19 cellular contexts compared by ENCODE assay signal in the genomic region with DNA sequence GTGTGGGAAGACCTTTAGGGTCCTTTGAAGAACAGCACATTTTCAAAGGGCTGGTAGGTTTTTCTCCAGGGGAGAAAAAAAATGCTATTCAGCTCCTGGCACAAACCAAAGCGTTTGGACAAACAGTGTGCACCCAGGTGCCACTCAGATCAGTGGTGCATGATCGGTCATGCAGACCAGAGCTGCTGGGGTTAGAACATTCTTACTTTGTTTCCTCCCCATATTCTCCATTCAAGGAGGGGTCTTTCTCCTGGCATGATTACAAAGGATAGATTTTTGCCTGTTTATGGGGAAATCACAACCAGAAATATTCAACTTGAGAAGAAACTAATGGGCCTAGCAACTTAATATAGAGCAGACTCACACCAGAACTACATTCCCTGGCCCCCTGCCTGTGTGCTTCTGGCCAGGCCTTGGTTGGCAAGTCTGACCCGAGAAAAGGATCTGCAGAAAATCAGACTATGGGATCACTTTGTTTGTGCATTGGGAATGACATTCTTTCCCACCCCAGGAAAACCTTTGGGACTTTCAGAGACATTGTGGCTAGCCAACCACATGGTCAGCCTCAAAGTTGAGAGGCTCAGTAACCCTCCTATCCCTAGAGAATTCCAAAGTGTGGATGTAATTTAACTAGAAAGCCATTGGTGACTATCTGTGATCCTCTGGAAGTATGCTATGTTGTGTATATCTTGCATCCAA.
DNase-seq lines count a peak whose midpoint lies in the region; ATAC-seq, FAIRE-seq and TF ChIP-seq lines count a peak whose summit lies in the region.
"Had no signal": no experiment of that assay in that cellular context is flagged by ENCODE, and none has a peak within 500 bp of the region (broad histone marks: within the 10 kb centered on the region; RNA-seq: fewer than 3 reads in every experiment).

No MANE protein-coding gene starts in this region.

- peak overlapping the region in 1 of 2 donors; percentile 34 for H3K27ac ChIP-seq in right atrium auricular region

- no peak overlapping the region for H3K4me3 ChIP-seq in right atrium auricular region

- no peaks in the 10 kb centered on the region for H3K9me3 ChIP-seq in right atrium auricular region

- intact Hi-C loops in Right ventricle myocardium inferior (cut with DNase I) = no loop called here

- peaks cover 0 to 20% of the 10 kb centered on the region in 2 donors for H3K4me1 ChIP-seq in right atrium auricular region

- peak; percentile 69 for DNase-seq in Right ventricle myocardium inferior (ENCODE audit: missing footprints)
- no peak for DNase-seq in right atrium auricular region (ENCODE audit: low spot score)
- DNase-seq in germinal center (ENCODE audit: low spot score) = peak; percentile 23
- DNase-seq in myocyte (ENCODE audit: low read depth) = peak; percentile 80
- no peak for DNase-seq in stimulated activated CD4-positive, alpha-beta T cell treated with anti-CD3 and anti-CD28 coated beads, Interleukin-4, amount 100 ng/mL, for 4 hours
- DNase-seq in GM19239 (ENCODE audit: insufficient read length, low spot score) = no peak
- DNase-seq in pons (ENCODE audit: low spot score) = no peak
- no peak for DNase-seq in stimulated activated CD4-positive, alpha-beta T cell treated with anti-CD3 and anti-CD28 coated beads, Interleukin-12 subunit alpha, Interleukin-12 subunit beta, amount 100 ng/mL, for 4 hours
- DNase-seq: activated CD4-positive, alpha-beta T cell treated with anti-CD3 and anti-CD28 coated beads, Interleukin-2, amount 10 ng/mL, durations not matched to agents 7 days and 5 days; activated naive CD8-positive, alpha-beta T cell treated with anti-CD3 and anti-CD28 coated beads for 36 hours; activated T-cell treated with anti-CD3 and anti-CD28 coated beads for 4 hours; CD8-positive, alpha-beta T cell; EL; GOT3; NCI-H2029 treated with DMSO at 0.1 percent for 48 hours; NCI-H524 had no signal

- H3K27me3 ChIP-seq in right atrium auricular region = no peaks in the 10 kb centered on the region

- FAIRE-seq in GM19239 (lab: Jason Lieb, UNC) = no peak
- FAIRE-seq: endometrium, keratinocyte, TTC549 had no signal

- no peak for TF ChIP-seq CTCF in right atrium auricular region (IDR thresholded peaks at IDR 0.05)

- peak; percentile 62 for ATAC-seq in Right ventricle myocardium inferior
- ATAC-seq: CD8-positive, alpha-beta T cell had no signal

- no peaks in the 10 kb centered on the region for H3K36me3 ChIP-seq in right atrium auricular region

Comparison
In these comparisons a context has a peak if more than half of its experiments do, and no peak if none do; other contexts are left out.
1. DNase-seq: peak in Right ventricle myocardium inferior (single experiment), germinal center (single experiment) and myocyte (single experiment); none in right atrium auricular region (single experiment), stimulated activated CD4-positive, alpha-beta T cell treated with anti-CD3 and anti-CD28 coated beads, Interleukin-4, amount 100 ng/mL, for 4 hours (0 of 2), GM19239 (single experiment), pons (single experiment) and stimulated activated CD4-positive, alpha-beta T cell treated with anti-CD3 and anti-CD28 coated beads, Interleukin-12 subunit alpha, Interleukin-12 subunit beta, amount 100 ng/mL, for 4 hours (single experiment).